10 cellular contexts compared by ENCODE assay signal in the genomic region with DNA sequence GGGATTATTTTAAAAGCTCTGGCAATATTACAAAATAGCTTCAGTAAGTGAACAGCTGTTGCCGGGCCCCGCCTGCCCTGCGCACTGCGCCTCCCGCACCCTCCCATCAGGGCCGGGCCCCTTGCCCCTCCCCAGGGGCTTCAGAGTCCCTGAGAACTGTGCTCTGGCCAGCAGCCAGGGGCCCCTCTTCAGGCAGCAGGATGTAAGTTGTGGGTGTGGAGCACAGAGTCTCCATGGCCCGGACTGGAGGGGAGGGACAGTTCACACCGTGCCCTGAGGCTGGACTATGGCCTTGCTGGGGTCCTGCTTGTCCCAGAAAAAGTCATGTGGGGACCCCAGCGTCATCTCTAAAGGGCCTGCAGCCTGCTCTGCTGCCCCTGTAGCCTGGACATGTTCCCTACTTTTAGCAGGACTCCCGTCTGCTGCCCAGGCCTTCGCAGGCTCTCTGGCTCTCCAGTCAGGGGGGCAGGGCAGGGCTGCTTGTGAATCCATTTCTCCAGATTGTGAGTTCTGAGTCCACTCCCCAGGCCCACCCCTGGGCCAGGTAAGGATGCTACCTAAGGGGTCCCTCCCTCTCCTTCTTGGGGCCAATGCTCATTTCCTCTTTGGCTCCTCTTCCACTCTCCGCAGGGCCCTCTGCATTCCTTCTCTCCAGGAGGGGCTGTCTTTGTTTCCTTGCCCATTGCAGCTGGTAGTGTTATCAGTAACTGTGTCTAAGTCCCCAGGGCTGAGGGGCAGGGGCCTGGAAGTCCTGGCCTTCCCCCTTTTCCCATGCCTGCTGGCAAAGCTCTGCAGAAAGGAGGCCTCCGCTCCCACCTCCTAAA. TPM values are rescaled to one million over a fixed set of nuclear protein-coding genes. Genes with fewer than 3 reads are reported as not detected.
DNase-seq lines count a peak whose midpoint lies in the region; ATAC-seq, FAIRE-seq and TF ChIP-seq lines count a peak whose summit lies in the region.
"Had no signal": no experiment of that assay in that cellular context is flagged by ENCODE, and none has a peak within 500 bp of the region (broad histone marks: within the 10 kb centered on the region; RNA-seq: fewer than 3 reads in every experiment).

No MANE protein-coding gene starts in this region.

- WGBS in HepG2 (ENCODE audit: low lambda C conversion rate): 16% methylated on average over 6 of the region's 13 CpGs
- WGBS in right lobe of liver (ENCODE audit: insufficient coverage, low coverage, low lambda C conversion rate, missing lambda C conversion rate): 48% methylated on average over 9 of the region's 13 CpGs
- WGBS in ectodermal cell, 2 experiments: 8 to 9% methylated on average over 13 of the region's 13 CpGs
- WGBS in aorta, 2 donors: 17 to 24% methylated on average over 13 of the region's 13 CpGs

- no peak overlapping the region for H2AFZ ChIP-seq in HepG2 (ENCODE audit: low read length)

- no peak overlapping the region for H3K4me3 Mint-ChIP-seq in activated T-helper 1 cell treated with anti-CD3 and anti-CD28 coated beads, Interleukin-12 subunit alpha, Interleukin-12 subunit beta, Interleukin-2, Interleukin-4 antibody, amounts not matched to agents 30 ng/mL and 10 ng/mL and 1 ng/mL, durations not matched to agents 14 hours and 24 hours and 36 hours
- H3K4me3 Mint-ChIP-seq: activated naive CD8-positive, alpha-beta T cell had no signal

- no peaks in the 10 kb centered on the region for H3K36me3 ChIP-seq in HepG2 (replicated peaks in 1 of 2; ENCODE audit: control insufficient read depth in 1 of 2, insufficient read depth in 2 of 2, low read length in 2 of 2)
- H3K36me3 ChIP-seq in right lobe of liver: no peaks in the 10 kb centered on the region
- H3K36me3 ChIP-seq in ectodermal cell (ENCODE audit: control insufficient read depth, insufficient read depth, low read length): no peaks in the 10 kb centered on the region
- H3K36me3 ChIP-seq in mucosa of descending colon (ENCODE audit: low read depth): no peaks in the 10 kb centered on the region
- no peaks in the 10 kb centered on the region for H3K36me3 ChIP-seq in aorta (ENCODE audit: control insufficient read depth in 1 of 2, insufficient read depth in 2 of 2, low read length in 1 of 2)

- H3K9ac ChIP-seq in HepG2 (ENCODE audit: insufficient read depth, low read depth, low read length): no peak overlapping the region

- in situ Hi-C loops in HepG2 (cut with HindIII; ENCODE audit: extremely low pct_ligation_motif_present, low pct_unique_long_range_greater_than_20kb): no loop called here

- no peaks in the 10 kb centered on the region for H3K79me2 ChIP-seq in HepG2 (ENCODE audit: insufficient read depth, low read length)

- H4K20me1 ChIP-seq in HepG2 (ENCODE audit: insufficient read depth, low read length): no peaks in the 10 kb centered on the region

- TF ChIP-seq RAD21 in HepG2 (CRISPR knock-in tag; IDR thresholded peaks at IDR 0.05): no peak

- no peaks in the 10 kb centered on the region for H3K36me3 Mint-ChIP-seq in activated T-helper 1 cell treated with anti-CD3 and anti-CD28 coated beads, Interleukin-12 subunit alpha, Interleukin-12 subunit beta, Interleukin-2, Interleukin-4 antibody, amounts not matched to agents 30 ng/mL and 10 ng/mL and 1 ng/mL, durations not matched to agents 14 hours and 24 hours and 36 hours (ENCODE audit: low read depth)
- H3K36me3 Mint-ChIP-seq: activated naive CD8-positive, alpha-beta T cell had no signal

- DNase-seq in HepG2 (ENCODE audit: low spot score): peak; percentile 68
- DNase-seq in right lobe of liver: no peak
- DNase-seq in mucosa of descending colon: peak; percentile 13 to 58 (median 36)
- peak in 1 of 2 donors; percentile 59 for DNase-seq in aorta
- no peak for DNase-seq in activated CD8-positive, alpha-beta memory T cell treated with anti-CD3 and anti-CD28 coated beads, Interleukin-2, amount 50 U/mL, for 4 hours
- no peak for DNase-seq in activated T-helper 1 cell treated with anti-CD3 and anti-CD28 coated beads, Interleukin-12 subunit alpha, Interleukin-12 subunit beta, Interleukin-2, Interleukin-4 antibody, amounts not matched to agents 30 ng/mL and 10 ng/mL and 1 ng/mL, durations not matched to agents 14 hours and 24 hours and 36 hours (ENCODE audit: low spot score)
- no peak for DNase-seq in GM19240 (ENCODE audit: insufficient read length, low spot score)

- H3K4me1 Mint-ChIP-seq in activated T-helper 1 cell treated with anti-CD3 and anti-CD28 coated beads, Interleukin-12 subunit alpha, Interleukin-12 subunit beta, Interleukin-2, Interleukin-4 antibody, amounts not matched to agents 30 ng/mL and 10 ng/mL and 1 ng/mL, durations not matched to agents 14 hours and 24 hours and 36 hours (ENCODE audit: low read depth): peaks cover 5% of the 10 kb centered on the region

- no peaks in the 10 kb centered on the region for H3K9me3 Mint-ChIP-seq in activated T-helper 1 cell treated with anti-CD3 and anti-CD28 coated beads, Interleukin-12 subunit alpha, Interleukin-12 subunit beta, Interleukin-2, Interleukin-4 antibody, amounts not matched to agents 30 ng/mL and 10 ng/mL and 1 ng/mL, durations not matched to agents 14 hours and 24 hours and 36 hours

- TF ChIP-seq POLR2A in HepG2 (IDR thresholded peaks at IDR 0.05; ENCODE audit: insufficient read depth in 1 of 2, low read depth in 2 of 2, low read length in 2 of 2): no peak
- TF ChIP-seq POLR2A in right lobe of liver (IDR thresholded peaks at IDR 0.05): no peak

- POLR2A ChIA-PET in HepG2 (lab: Yijun Ruan, JAX): no interaction called here

- peaks cover 9% of the 10 kb centered on the region for H3K27me3 Mint-ChIP-seq in activated T-helper 1 cell treated with anti-CD3 and anti-CD28 coated beads, Interleukin-12 subunit alpha, Interleukin-12 subunit beta, Interleukin-2, Interleukin-4 antibody, amounts not matched to agents 30 ng/mL and 10 ng/mL and 1 ng/mL, durations not matched to agents 14 hours and 24 hours and 36 hours (ENCODE audit: insufficient read depth)
- H3K27me3 Mint-ChIP-seq: activated naive CD8-positive, alpha-beta T cell had no signal

- TF ChIP-seq CTCF in HepG2 (CRISPR knock-in tag; IDR thresholded peaks at IDR 0.05) (peak; percentile 40), right lobe of liver (IDR thresholded peaks at IDR 0.05) (no peak), mucosa of descending colon (IDR thresholded peaks at IDR 0.05) (no peak)

- peaks cover 40% of the 10 kb centered on the region for H3K4me1 ChIP-seq in HepG2 (ENCODE audit: insufficient read depth, low read length)
- peaks cover 0 to 10% (median 0%) of the 10 kb centered on the region in 4 donors for H3K4me1 ChIP-seq in right lobe of liver
- peaks cover 40% of the 10 kb centered on the region for H3K4me1 ChIP-seq in ectodermal cell (ENCODE audit: control insufficient read depth, insufficient read depth, low read length)
- no peaks in the 10 kb centered on the region for H3K4me1 ChIP-seq in mucosa of descending colon (ENCODE audit: low read depth)
- H3K4me1 ChIP-seq in aorta (ENCODE audit: control insufficient read depth in 1 of 2, insufficient read depth in 2 of 2, low read length in 2 of 2): no peaks in the 10 kb centered on the region

- intact Hi-C loops in HepG2 (cut with micrococcal nuclease; ENCODE audit: unreplicated experiment) (loop anchor here (5.0 kb wide), 1 partner anchor 144 kb away; no protein-coding TSS in a partner anchor), right lobe of liver (cut with DNase I) (no loop called here), mucosa of descending colon (cut with DNase I, micrococcal nuclease) (no loop called here), aorta (cut with DNase I) (loop anchor here in 1 of 2 donors (5.0 kb wide), 2 partner anchors 96 to 149 kb away; partner anchors contain the start of gene CISH)
- intact Hi-C loops in activated T-helper 1 cell treated with anti-CD3 and anti-CD28 coated beads, Interleukin-12 subunit alpha, Interleukin-12 subunit beta, Interleukin-2, Interleukin-4 antibody, amounts not matched to agents 30 ng/mL and 10 ng/mL and 1 ng/mL, durations not matched to agents 14 hours and 24 hours and 36 hours (cut with micrococcal nuclease): no loop called here

- CTCF ChIA-PET in HepG2 (lab: Yijun Ruan, JAX; ENCODE audit: low intra/inter-chr PET ratio, low total read pairs): no interaction called here

- H3K4me2 ChIP-seq in HepG2 (ENCODE audit: low read depth, low read length): peak overlapping the region; percentile 67

- H3K27ac Mint-ChIP-seq in activated T-helper 1 cell treated with anti-CD3 and anti-CD28 coated beads, Interleukin-12 subunit alpha, Interleukin-12 subunit beta, Interleukin-2, Interleukin-4 antibody, amounts not matched to agents 30 ng/mL and 10 ng/mL and 1 ng/mL, durations not matched to agents 14 hours and 24 hours and 36 hours: no peak overlapping the region
- H3K27ac Mint-ChIP-seq: activated naive CD8-positive, alpha-beta T cell had no signal

- peak; percentile 80 for ATAC-seq in HepG2
- no peak for ATAC-seq in right lobe of liver
- ATAC-seq in mucosa of descending colon: peak; percentile 42
- peak; percentile 42 for ATAC-seq in aorta (ENCODE audit: low FRiP score)

- peak; percentile 43 for FAIRE-seq in HepG2 (lab: Jason Lieb, UNC)
- FAIRE-seq: islet of Langerhans had no signal

- H3K4me3 ChIP-seq in HepG2 (replicated peaks in 1 of 3; ENCODE audit: insufficient read depth in 1 of 3, low read depth in 2 of 3, low read length in 3 of 3) (peak overlapping the region; percentile 20 to 51 (median 37); a peak in 5 of 6 replicates), right lobe of liver (no peak overlapping the region), ectodermal cell (ENCODE audit: insufficient read depth, low read depth, low read length) (peak overlapping the region; percentile 26), mucosa of descending colon (no peak overlapping the region), aorta (ENCODE audit: low read length in 2 of 2) (no peak overlapping the region)

- BruUV-seq in HepG2 (replicated peaks; lab: Mats Ljungman, UMichigan): no TSS peak

- H3K27me3 ChIP-seq in HepG2 (ENCODE audit: control insufficient read depth in 1 of 2, insufficient read depth in 2 of 2, low read length in 2 of 2) (peaks cover 3 to 46% of the 10 kb centered on the region in 2 experiments; a peak in 3 of 5 replicates), right lobe of liver (no peaks in the 10 kb centered on the region), ectodermal cell (ENCODE audit: control insufficient read depth, insufficient read depth, low read length, poor library complexity, severe bottlenecking) (no peaks in the 10 kb centered on the region), aorta (ENCODE audit: control insufficient read depth in 1 of 2, insufficient read depth in 2 of 2, low read length in 1 of 2) (no peaks in the 10 kb centered on the region)

- H3K27ac ChIP-seq in HepG2 (ENCODE audit: extremely low read length, insufficient read depth, low read length): no peak overlapping the region
- no peak overlapping the region for H3K27ac ChIP-seq in right lobe of liver
- H3K27ac ChIP-seq in ectodermal cell (ENCODE audit: insufficient read depth, low read depth, low read length, poor library complexity, severe bottlenecking): peak overlapping the region; percentile 78
- no peak overlapping the region for H3K27ac ChIP-seq in aorta (ENCODE audit: low read depth in 1 of 2, low read length in 2 of 2)

- H3K9me3 ChIP-seq in HepG2 (ENCODE audit: low read length): no peaks in the 10 kb centered on the region
- no peaks in the 10 kb centered on the region for H3K9me3 ChIP-seq in right lobe of liver
- no peaks in the 10 kb centered on the region for H3K9me3 ChIP-seq in ectodermal cell (ENCODE audit: control insufficient read depth, low read length)
- no peaks in the 10 kb centered on the region for H3K9me3 ChIP-seq in mucosa of descending colon
- no peaks in the 10 kb centered on the region for H3K9me3 ChIP-seq in aorta (ENCODE audit: control insufficient read depth, low read length)

- TF ChIP-seq EP300 in HepG2 (IDR thresholded peaks at IDR 0.05; ENCODE audit: low read depth in 2 of 2, low read length in 2 of 2) (no peak; a peak in 1 of 4 replicates), HepG2 (CRISPR knock-in tag; IDR thresholded peaks at IDR 0.05; ENCODE audit: borderline replicate concordance) (no peak)

RNA-seq across cellular contexts. Expression of gene CACNA2D2, which starts 12.8 kb away (rescaled TPM):
- total RNA-seq in HepG2 (2016; rRNA removed; fragmentation: Illumina TruSeq; extraction: Trizol) (not detected in 2 replicates), right lobe of liver (under 1 TPM in 5 of 6 experiments, not detected in 1; 0.06 to 0.39 (median 0.26) TPM), mucosa of descending colon (1 to 10 TPM; 1.5 to 4.9 (median 3.8) TPM), aorta (1 to 10 TPM; 2.7 to 3.2 TPM)
- total RNA-seq in HepG2 (2016; cell fraction: cytosol; rRNA removed; fragmentation: Illumina TruSeq; extraction: Trizol; ENCODE audit: low read depth): not detected in 2 replicates
- total RNA-seq in HepG2 (2016; cell fraction: insoluble cytoplasmic fraction; rRNA removed; fragmentation: Illumina TruSeq; extraction: Trizol): not detected in 2 replicates
- not detected in 2 replicates for total RNA-seq in HepG2 (2016; cell fraction: membrane; rRNA removed; fragmentation: Illumina TruSeq; extraction: Trizol)
- total RNA-seq in HepG2 (2016; cell fraction: nucleus; rRNA removed; fragmentation: Illumina TruSeq; extraction: Trizol): not detected in 2 replicates
- polyA plus RNA-seq in HepG2 (2011; rRNA removed) (not detected in 2 replicates), aorta (1 to 10 TPM in 1 of 2 donors, under 1 TPM in 1; 0.75 to 1.7 TPM)
- 0.01 TPM in 1 of 2 replicates, not detected in the other for polyA plus RNA-seq in HepG2 (2011; cell fraction: cytosol; rRNA removed)
- 0.05 TPM in 1 of 2 replicates, not detected in the other for polyA plus RNA-seq in HepG2 (2011; cell fraction: nucleus; rRNA removed)
- 0.07 and 0.15 TPM in 2 replicates for polyA plus RNA-seq in HepG2 (2012)
- not detected in 2 replicates for polyA plus RNA-seq in HepG2 (2016; cell fraction: cytosol; fragmentation: Illumina TruSeq; extraction: Trizol; ENCODE audit: low read depth)
- 0.19 TPM in 1 of 2 replicates, not detected in the other for polyA plus RNA-seq in HepG2 (2016; cell fraction: insoluble cytoplasmic fraction; fragmentation: Illumina TruSeq; extraction: Trizol; ENCODE audit: low read depth)
- not detected in 2 replicates for polyA plus RNA-seq in HepG2 (2016; cell fraction: membrane; fragmentation: Illumina TruSeq; extraction: Trizol; ENCODE audit: low read depth)
- not detected in 2 replicates for polyA plus RNA-seq in HepG2 (2016; cell fraction: nucleus; fragmentation: Illumina TruSeq; extraction: Trizol; ENCODE audit: insufficient read depth, low read depth)
- polyA minus RNA-seq in HepG2 (2011; rRNA and poly(A)+ RNA removed; ENCODE audit: low replicate concordance): 0.02 TPM in 1 of 2 replicates, not detected in the other
- not detected in 2 replicates for polyA minus RNA-seq in HepG2 (2011; cell fraction: cytosol; rRNA and poly(A)+ RNA removed)
- not detected in 2 replicates for polyA minus RNA-seq in HepG2 (2011; cell fraction: nucleus; rRNA and poly(A)+ RNA removed)
- 19.5 TPM for polyA plus RNA-seq in ectodermal cell (2013, experiment 1 of 4)
- polyA plus RNA-seq in ectodermal cell (2013, experiment 2 of 4): 18.9 TPM
- 16.8 TPM for polyA plus RNA-seq in ectodermal cell (2013, experiment 3 of 4)
- 19.1 TPM for polyA plus RNA-seq in ectodermal cell (2013, experiment 4 of 4)
- 0.52 and 0.78 TPM in 2 replicates for total RNA-seq in activated T-helper 1 cell treated with anti-CD3 and anti-CD28 coated beads, Interleukin-12 subunit alpha, Interleukin-12 subunit beta, Interleukin-2, Interleukin-4 antibody, amounts not matched to agents 30 ng/mL and 10 ng/mL and 1 ng/mL, durations not matched to agents 14 hours and 24 hours and 36 hours

RNA-seq across cellular contexts. Expression of gene C3orf18, which starts 51.3 kb away (rescaled TPM):
- total RNA-seq in HepG2 (2016; rRNA removed; fragmentation: Illumina TruSeq; extraction: Trizol): 1.2 and 1.6 TPM in 2 replicates
- 1.2 and 1.5 TPM in 2 replicates for total RNA-seq in HepG2 (2016; cell fraction: cytosol; rRNA removed; fragmentation: Illumina TruSeq; extraction: Trizol; ENCODE audit: low read depth)
- total RNA-seq in HepG2 (2016; cell fraction: insoluble cytoplasmic fraction; rRNA removed; fragmentation: Illumina TruSeq; extraction: Trizol): 0.88 and 1.5 TPM in 2 replicates
- total RNA-seq in HepG2 (2016; cell fraction: membrane; rRNA removed; fragmentation: Illumina TruSeq; extraction: Trizol): 2.2 and 3.1 TPM in 2 replicates
- 0.97 and 1.1 TPM in 2 replicates for total RNA-seq in HepG2 (2016; cell fraction: nucleus; rRNA removed; fragmentation: Illumina TruSeq; extraction: Trizol)
- polyA plus RNA-seq in HepG2 (2011; rRNA removed): 4.6 and 4.8 TPM in 2 replicates
- polyA plus RNA-seq in HepG2 (2011; cell fraction: cytosol; rRNA removed): 3.8 and 4.2 TPM in 2 replicates
- polyA plus RNA-seq in HepG2 (2011; cell fraction: nucleus; rRNA removed): 8.1 and 8.7 TPM in 2 replicates
- 1.7 and 1.8 TPM in 2 replicates for polyA plus RNA-seq in HepG2 (2012)
- 1.5 and 1.8 TPM in 2 replicates for polyA plus RNA-seq in HepG2 (2016; cell fraction: cytosol; fragmentation: Illumina TruSeq; extraction: Trizol; ENCODE audit: low read depth)
- 0.85 and 1.2 TPM in 2 replicates for polyA plus RNA-seq in HepG2 (2016; cell fraction: insoluble cytoplasmic fraction; fragmentation: Illumina TruSeq; extraction: Trizol; ENCODE audit: low read depth)
- polyA plus RNA-seq in HepG2 (2016; cell fraction: membrane; fragmentation: Illumina TruSeq; extraction: Trizol; ENCODE audit: low read depth): 2.3 and 2.4 TPM in 2 replicates
- polyA plus RNA-seq in HepG2 (2016; cell fraction: nucleus; fragmentation: Illumina TruSeq; extraction: Trizol; ENCODE audit: insufficient read depth, low read depth): 1.6 and 2.3 TPM in 2 replicates
- 6.2 and 6.4 TPM in 2 replicates for polyA minus RNA-seq in HepG2 (2011; rRNA and poly(A)+ RNA removed; ENCODE audit: low replicate concordance)
- 1.5 and 2.3 TPM in 2 replicates for polyA minus RNA-seq in HepG2 (2011; cell fraction: cytosol; rRNA and poly(A)+ RNA removed)
- 1.8 and 3.5 TPM in 2 replicates for polyA minus RNA-seq in HepG2 (2011; cell fraction: nucleus; rRNA and poly(A)+ RNA removed)
- total RNA-seq in right lobe of liver: 1 to 10 TPM; 2.0 to 7.8 (median 2.8) TPM
- 11.1 TPM for polyA plus RNA-seq in ectodermal cell (2013, experiment 1 of 4)
- polyA plus RNA-seq in ectodermal cell (2013, experiment 2 of 4): 11.5 TPM
- polyA plus RNA-seq in ectodermal cell (2013, experiment 3 of 4): 11.2 TPM
- 13.3 TPM for polyA plus RNA-seq in ectodermal cell (2013, experiment 4 of 4)
- 10 to 100 TPM in 1 of 3 donors, 1 to 10 TPM in 2; 1.5 to 14.1 (median 2.5) TPM for total RNA-seq in mucosa of descending colon
- total RNA-seq in aorta: 10 to 100 TPM in 1 of 2 donors, 1 to 10 TPM in 1; 8.8 to 15.9 TPM
- 10 to 100 TPM; 16.4 to 18.0 TPM for polyA plus RNA-seq in aorta
- 21.5 and 21.9 TPM in 2 replicates for total RNA-seq in activated T-helper 1 cell treated with anti-CD3 and anti-CD28 coated beads, Interleukin-12 subunit alpha, Interleukin-12 subunit beta, Interleukin-2, Interleukin-4 antibody, amounts not matched to agents 30 ng/mL and 10 ng/mL and 1 ng/mL, durations not matched to agents 14 hours and 24 hours and 36 hours

RNA-seq across cellular contexts. Expression of gene HEMK1, which starts 53.1 kb away (rescaled TPM):
- total RNA-seq in HepG2 (2016; rRNA removed; fragmentation: Illumina TruSeq; extraction: Trizol) (6.3 and 9.8 TPM in 2 replicates), right lobe of liver (10 to 100 TPM; 10.5 to 19.4 (median 14.0) TPM), mucosa of descending colon (10 to 100 TPM; 19.7 to 29.9 (median 22.6) TPM), aorta (10 to 100 TPM; 12.0 to 21.3 TPM)
- 3.3 and 3.8 TPM in 2 replicates for total RNA-seq in HepG2 (2016; cell fraction: cytosol; rRNA removed; fragmentation: Illumina TruSeq; extraction: Trizol; ENCODE audit: low read depth)
- total RNA-seq in HepG2 (2016; cell fraction: insoluble cytoplasmic fraction; rRNA removed; fragmentation: Illumina TruSeq; extraction: Trizol): 4.7 and 8.7 TPM in 2 replicates
- total RNA-seq in HepG2 (2016; cell fraction: membrane; rRNA removed; fragmentation: Illumina TruSeq; extraction: Trizol): 6.7 and 7.4 TPM in 2 replicates
- 10.1 and 13.3 TPM in 2 replicates for total RNA-seq in HepG2 (2016; cell fraction: nucleus; rRNA removed; fragmentation: Illumina TruSeq; extraction: Trizol)
- polyA plus RNA-seq in HepG2 (2011; rRNA removed) (12.6 and 16.2 TPM in 2 replicates), aorta (10 to 100 TPM; 11.0 to 18.3 TPM)
- polyA plus RNA-seq in HepG2 (2011; cell fraction: cytosol; rRNA removed): 6.7 and 8.8 TPM in 2 replicates
- polyA plus RNA-seq in HepG2 (2011; cell fraction: nucleus; rRNA removed): 54.5 and 63.4 TPM in 2 replicates
- polyA plus RNA-seq in HepG2 (2012): 7.1 and 8.2 TPM in 2 replicates
- 4.2 and 5.6 TPM in 2 replicates for polyA plus RNA-seq in HepG2 (2016; cell fraction: cytosol; fragmentation: Illumina TruSeq; extraction: Trizol; ENCODE audit: low read depth)
- polyA plus RNA-seq in HepG2 (2016; cell fraction: insoluble cytoplasmic fraction; fragmentation: Illumina TruSeq; extraction: Trizol; ENCODE audit: low read depth): 3.7 and 6.3 TPM in 2 replicates
- 4.9 TPM in 2 replicates for polyA plus RNA-seq in HepG2 (2016; cell fraction: membrane; fragmentation: Illumina TruSeq; extraction: Trizol; ENCODE audit: low read depth)
- 20.5 and 21.1 TPM in 2 replicates for polyA plus RNA-seq in HepG2 (2016; cell fraction: nucleus; fragmentation: Illumina TruSeq; extraction: Trizol; ENCODE audit: insufficient read depth, low read depth)
- polyA minus RNA-seq in HepG2 (2011; rRNA and poly(A)+ RNA removed; ENCODE audit: low replicate concordance): 15.2 and 19.7 TPM in 2 replicates
- polyA minus RNA-seq in HepG2 (2011; cell fraction: cytosol; rRNA and poly(A)+ RNA removed): 2.2 and 4.5 TPM in 2 replicates
- polyA minus RNA-seq in HepG2 (2011; cell fraction: nucleus; rRNA and poly(A)+ RNA removed): 25.0 and 25.6 TPM in 2 replicates
- polyA plus RNA-seq in ectodermal cell (2013, experiment 1 of 4): 13.2 TPM
- 12.4 TPM for polyA plus RNA-seq in ectodermal cell (2013, experiment 2 of 4)
- polyA plus RNA-seq in ectodermal cell (2013, experiment 3 of 4): 10.1 TPM
- 10.3 TPM for polyA plus RNA-seq in ectodermal cell (2013, experiment 4 of 4)
- total RNA-seq in activated T-helper 1 cell treated with anti-CD3 and anti-CD28 coated beads, Interleukin-12 subunit alpha, Interleukin-12 subunit beta, Interleukin-2, Interleukin-4 antibody, amounts not matched to agents 30 ng/mL and 10 ng/mL and 1 ng/mL, durations not matched to agents 14 hours and 24 hours and 36 hours: 54.1 and 58.0 TPM in 2 replicates

Comparison
In these comparisons a context has a peak if more than half of its experiments do, and no peak if none do; other contexts are left out.
1. ATAC-seq: peak in HepG2 (single experiment), mucosa of descending colon (single experiment) and aorta (single experiment); none in right lobe of liver (0 of 4).
2. DNase-seq: peak in HepG2 (single experiment) and mucosa of descending colon (3 of 3); none in right lobe of liver (0 of 3), activated CD8-positive, alpha-beta memory T cell treated with anti-CD3 and anti-CD28 coated beads, Interleukin-2, amount 50 U/mL, for 4 hours (single experiment), activated T-helper 1 cell treated with anti-CD3 and anti-CD28 coated beads, Interleukin-12 subunit alpha, Interleukin-12 subunit beta, Interleukin-2, Interleukin-4 antibody, amounts not matched to agents 30 ng/mL and 10 ng/mL and 1 ng/mL, durations not matched to agents 14 hours and 24 hours and 36 hours (single experiment) and GM19240 (single experiment).
3. H3K4me3 ChIP-seq: peak in HepG2 (3 of 3) and ectodermal cell (single experiment); none in right lobe of liver (0 of 3), mucosa of descending colon (single experiment) and aorta (0 of 2).